Comparison of ENCODE assay signal across 21 cellular contexts in genomic region chr10:124666494-124666893, GRCh38.
"Had no signal": no experiment of that assay in that cellular context is flagged by ENCODE, and none has a peak within 500 bp of the region (broad histone marks: within the 10 kb centered on the region; RNA-seq: fewer than 3 reads in every experiment).

No MANE protein-coding gene starts in this region.

- H3K4me1 ChIP-seq: ascending aorta had no signal

- H3K9ac ChIP-seq: SK-N-SH had no signal

- H3K4me2 ChIP-seq: SK-N-SH had no signal

- H3K9me3 ChIP-seq: ascending aorta, esophagus muscularis mucosa, gastroesophageal sphincter, heart left ventricle, SK-N-SH, upper lobe of left lung had no signal

- H3K36me3 ChIP-seq: ascending aorta had no signal

- H3K27me3 Mint-ChIP-seq: activated CD4-positive, alpha-beta T cell treated with anti-CD3 and anti-CD28 coated beads for 36 hours; activated naive CD8-positive, alpha-beta T cell treated with anti-CD3 and anti-CD28 coated beads, Interleukin-2, amount 50 U/mL, for 24 hours; activated T-helper 17 cell treated with anti-CD3 and anti-CD28 coated beads, Interleukin-2, amount 50 U/mL, for 72 hours had no signal

- H3K27ac Mint-ChIP-seq: activated CD4-positive, alpha-beta T cell treated with anti-CD3 and anti-CD28 coated beads for 36 hours; activated naive CD4-positive, alpha-beta T cell treated with anti-CD3 and anti-CD28 coated beads for 36 hours; activated naive CD8-positive, alpha-beta T cell treated with anti-CD3 and anti-CD28 coated beads, Interleukin-2, amount 50 U/mL, for 24 hours; mesothelial cell of epicardium; nephron progenitor cell; WTC11 had no signal

- ATAC-seq: activated CD4-positive, alpha-beta T cell treated with anti-CD3 and anti-CD28 coated beads for 36 hours; activated naive CD8-positive, alpha-beta T cell treated with anti-CD3 and anti-CD28 coated beads, Interleukin-2, amount 50 U/mL, for 24 hours; activated T-helper 17 cell treated with anti-CD3 and anti-CD28 coated beads, Interleukin-2, amount 50 U/mL, for 72 hours; gastroesophageal sphincter; heart left ventricle; left cardiac atrium; stimulated activated naive CD8-positive, alpha-beta T cell treated with anti-CD3 and anti-CD28 coated beads, Interleukin-15, Interleukin-2, amounts not matched to agents 100 U/mL and 50 U/mL, for 24 hours; WTC11 had no signal

- H3K9me3 Mint-ChIP-seq: activated naive CD4-positive, alpha-beta T cell treated with anti-CD3 and anti-CD28 coated beads for 36 hours; activated naive CD8-positive, alpha-beta T cell treated with anti-CD3 and anti-CD28 coated beads, Interleukin-2, amount 50 U/mL, for 24 hours; activated T-helper 17 cell treated with anti-CD3 and anti-CD28 coated beads, Interleukin-2, amount 50 U/mL, for 72 hours; mesothelial cell of epicardium; nephron progenitor cell; WTC11 had no signal

- H3K36me3 Mint-ChIP-seq: WTC11 had no signal

- H3K27ac ChIP-seq: ascending aorta, esophagus muscularis mucosa, gastroesophageal sphincter, upper lobe of left lung had no signal

- DNase-seq: activated CD4-positive, alpha-beta T cell treated with anti-CD3 and anti-CD28 coated beads for 36 hours; activated CD4-positive, alpha-beta T cell treated with anti-CD3 and anti-CD28 coated beads, Interleukin-2, amount 50 U/mL, for 48 hours; activated naive CD4-positive, alpha-beta T cell treated with anti-CD3 and anti-CD28 coated beads for 36 hours; activated naive CD8-positive, alpha-beta T cell treated with anti-CD3 and anti-CD28 coated beads, Interleukin-2, amount 50 U/mL, for 24 hours; activated T-cell treated with anti-CD3 and anti-CD28 coated beads for 4 hours; cortex of kidney; effector CD4-positive, alpha-beta T cell; left cardiac atrium; nephron progenitor cell; occipital lobe; SK-N-SH; stimulated activated naive CD8-positive, alpha-beta T cell treated with anti-CD3 and anti-CD28 coated beads, Interleukin-15, Interleukin-2, amounts not matched to agents 100 U/mL and 50 U/mL, for 24 hours had no signal

- H3K27me3 ChIP-seq: ascending aorta, esophagus muscularis mucosa, gastroesophageal sphincter, heart left ventricle, upper lobe of left lung had no signal

- H3K4me3 ChIP-seq: ascending aorta, esophagus muscularis mucosa, gastroesophageal sphincter, heart left ventricle, lung, upper lobe of left lung had no signal

- H3K9me2 ChIP-seq: SK-N-SH had no signal

- H3K4me3 Mint-ChIP-seq: activated CD4-positive, alpha-beta T cell treated with anti-CD3 and anti-CD28 coated beads for 36 hours; activated naive CD4-positive, alpha-beta T cell treated with anti-CD3 and anti-CD28 coated beads for 36 hours; activated naive CD8-positive, alpha-beta T cell treated with anti-CD3 and anti-CD28 coated beads, Interleukin-2, amount 50 U/mL, for 24 hours; activated T-helper 17 cell treated with anti-CD3 and anti-CD28 coated beads, Interleukin-2, amount 50 U/mL, for 72 hours; mesothelial cell of epicardium; nephron progenitor cell; WTC11 had no signal
